In genomic region chr7:920351-921070, GRCh38 we compare ENCODE assay signal across 11 cellular contexts. TPM values are rescaled to one million over a fixed set of nuclear protein-coding genes. Genes with fewer than 3 reads are reported as not detected.
DNase-seq lines count a peak whose midpoint lies in the region; ATAC-seq and TF ChIP-seq lines count a peak whose summit lies in the region.
"Had no signal": no experiment of that assay in that cellular context is flagged by ENCODE, and none has a peak within 500 bp of the region (broad histone marks: within the 10 kb centered on the region; RNA-seq: fewer than 3 reads in every experiment).

No MANE protein-coding gene starts in this region.

- no peaks in the 10 kb centered on the region for H3K9me3 ChIP-seq in endodermal cell (ENCODE audit: control insufficient read depth, low read length)
- H3K9me3 ChIP-seq: tibial nerve had no signal

- H3K9ac ChIP-seq in endodermal cell (ENCODE audit: extremely low read depth, low read length, poor library complexity, severe bottlenecking), result no peak overlapping the region

- TF ChIP-seq CTCF in endodermal cell (conservative IDR thresholded peaks at IDR 0.05), result no peak

- no peaks in the 10 kb centered on the region for H3K36me3 Mint-ChIP-seq in activated T-cell treated with anti-CD3 and anti-CD28 coated beads, Interleukin-2, amount 50 U/mL, for 4 hours (ENCODE audit: insufficient read depth)
- peaks cover 39% of the 10 kb centered on the region for H3K36me3 Mint-ChIP-seq in stimulated activated effector memory CD8-positive, alpha-beta T cell treated with anti-CD3 and anti-CD28 coated beads, Interleukin-12 subunit alpha, Interleukin-12 subunit beta, amount 100 ng/mL, for 72 hours
- no peaks in the 10 kb centered on the region for H3K36me3 Mint-ChIP-seq in endodermal cell (ENCODE audit: low read depth)
- H3K36me3 Mint-ChIP-seq: brain had no signal

- H3K9me3 Mint-ChIP-seq in activated T-cell treated with anti-CD3 and anti-CD28 coated beads, Interleukin-2, amount 50 U/mL, for 4 hours, result no peaks in the 10 kb centered on the region
- no peaks in the 10 kb centered on the region for H3K9me3 Mint-ChIP-seq in stimulated activated effector memory CD8-positive, alpha-beta T cell treated with anti-CD3 and anti-CD28 coated beads, Interleukin-12 subunit alpha, Interleukin-12 subunit beta, amount 100 ng/mL, for 72 hours
- H3K9me3 Mint-ChIP-seq in endodermal cell, result no peaks in the 10 kb centered on the region
- H3K9me3 Mint-ChIP-seq: brain had no signal

- H3K4me1 ChIP-seq in endodermal cell (ENCODE audit: control insufficient read depth, insufficient read depth, low read length), result peaks cover 2% of the 10 kb centered on the region

- H3K36me3 ChIP-seq in endodermal cell (ENCODE audit: control insufficient read depth, insufficient read depth, low read length), result no peaks in the 10 kb centered on the region

- peak overlapping the region; percentile 27 for H3K27ac ChIP-seq in layer of hippocampus (ENCODE audit: low read depth, low read length)
- no peak overlapping the region for H3K27ac ChIP-seq in endodermal cell (ENCODE audit: low read depth, low read length)

- H3K4me1 Mint-ChIP-seq in activated T-cell treated with anti-CD3 and anti-CD28 coated beads, Interleukin-2, amount 50 U/mL, for 4 hours (ENCODE audit: low read depth), result peaks cover 42% of the 10 kb centered on the region
- peaks cover 66% of the 10 kb centered on the region for H3K4me1 Mint-ChIP-seq in stimulated activated effector memory CD8-positive, alpha-beta T cell treated with anti-CD3 and anti-CD28 coated beads, Interleukin-12 subunit alpha, Interleukin-12 subunit beta, amount 100 ng/mL, for 72 hours
- no peaks in the 10 kb centered on the region for H3K4me1 Mint-ChIP-seq in endodermal cell

- no peaks in the 10 kb centered on the region for H3K27me3 Mint-ChIP-seq in activated T-cell treated with anti-CD3 and anti-CD28 coated beads, Interleukin-2, amount 50 U/mL, for 4 hours (ENCODE audit: low read depth)
- H3K27me3 Mint-ChIP-seq in endodermal cell (ENCODE audit: insufficient read depth), result no peaks in the 10 kb centered on the region
- H3K27me3 Mint-ChIP-seq: brain had no signal

- ATAC-seq in activated T-cell treated with anti-CD3 and anti-CD28 coated beads, Interleukin-2, amount 50 U/mL, for 4 hours, result no peak
- no peak for ATAC-seq in stimulated activated effector memory CD8-positive, alpha-beta T cell treated with anti-CD3 and anti-CD28 coated beads, Interleukin-12 subunit alpha, Interleukin-12 subunit beta, amount 100 ng/mL, for 72 hours

- H3K27me3 ChIP-seq in layer of hippocampus (ENCODE audit: control insufficient read depth, insufficient read depth, low read length), result no peaks in the 10 kb centered on the region
- no peaks in the 10 kb centered on the region for H3K27me3 ChIP-seq in endodermal cell (ENCODE audit: control insufficient read depth, insufficient read depth, low read length, poor library complexity, severe bottlenecking)

- 91 to 95% methylated on average over 21 to 40 of the region's 40 CpGs for WGBS in endodermal cell (ENCODE audit: insufficient coverage in 1 of 2, insufficient read length in 1 of 2), 2 experiments

- DNase-seq in NCI-H146 (lab: John Stamatoyannopoulos, UW), result peak; percentile 21
- no peak for DNase-seq in NCI-H146 treated with DMSO at 0.1 percent for 48 hours (lab: John Stamatoyannopoulos, UW; ENCODE audit: unreplicated experiment)
- DNase-seq in activated T-cell treated with anti-CD3 and anti-CD28 coated beads, Interleukin-2, amount 50 U/mL, for 4 hours, result peak; percentile 28
- no peak for DNase-seq in stimulated activated effector memory CD8-positive, alpha-beta T cell treated with anti-CD3 and anti-CD28 coated beads, Interleukin-12 subunit alpha, Interleukin-12 subunit beta, amount 100 ng/mL, for 72 hours (ENCODE audit: low spot score in 2 of 2)
- no peak for DNase-seq in endodermal cell
- no peak for DNase-seq in NCI-H1105 (lab: John Stamatoyannopoulos, UW)
- no peak for DNase-seq in mucosa of gallbladder (ENCODE audit: low spot score)
- DNase-seq: NCI-H526 treated with DMSO at 0.1 percent for 48 hours had no signal

- peak overlapping the region; percentile 96 for H3K27ac Mint-ChIP-seq in stimulated activated effector memory CD8-positive, alpha-beta T cell treated with anti-CD3 and anti-CD28 coated beads, Interleukin-12 subunit alpha, Interleukin-12 subunit beta, amount 100 ng/mL, for 72 hours
- H3K27ac Mint-ChIP-seq in endodermal cell, result no peak overlapping the region
- H3K27ac Mint-ChIP-seq: brain had no signal

- no peak overlapping the region for H3K4me3 ChIP-seq in endodermal cell (ENCODE audit: low read length)
- H3K4me3 ChIP-seq: tibial nerve had no signal

- no peak overlapping the region for H3K4me3 Mint-ChIP-seq in activated T-cell treated with anti-CD3 and anti-CD28 coated beads, Interleukin-2, amount 50 U/mL, for 4 hours
- peak overlapping the region; percentile 83 for H3K4me3 Mint-ChIP-seq in stimulated activated effector memory CD8-positive, alpha-beta T cell treated with anti-CD3 and anti-CD28 coated beads, Interleukin-12 subunit alpha, Interleukin-12 subunit beta, amount 100 ng/mL, for 72 hours
- H3K4me3 Mint-ChIP-seq in endodermal cell, result no peak overlapping the region
- H3K4me3 Mint-ChIP-seq: brain had no signal

RNA-seq across cellular contexts. Expression of gene ADAP1, which starts 34.0 kb away (rescaled TPM):
- total RNA-seq in activated T-cell treated with anti-CD3 and anti-CD28 coated beads, Interleukin-2, amount 50 U/mL, for 4 hours, result 10 to 100 TPM; 75.0 to 79.6 (median 79.5) TPM
- total RNA-seq in endodermal cell (1 to 10 TPM; 3.8 to 6.5 TPM), mucosa of gallbladder (52.4 TPM)
- polyA plus RNA-seq in endodermal cell (2013, experiment 1 of 2), result 1.4 TPM
- 1.2 TPM for polyA plus RNA-seq in endodermal cell (2013, experiment 2 of 2)

RNA-seq across cellular contexts. Expression of gene GET4, which starts 44.2 kb away (rescaled TPM):
- total RNA-seq in activated T-cell treated with anti-CD3 and anti-CD28 coated beads, Interleukin-2, amount 50 U/mL, for 4 hours, result 10 to 100 TPM; 47.9 to 55.3 (median 52.1) TPM
- 10 to 100 TPM; 73.3 to 84.3 TPM for total RNA-seq in endodermal cell
- polyA plus RNA-seq in endodermal cell (2013, experiment 1 of 2), result 49.1 TPM
- polyA plus RNA-seq in endodermal cell (2013, experiment 2 of 2), result 46.6 TPM
- 37.5 TPM for total RNA-seq in mucosa of gallbladder

RNA-seq across cellular contexts. Expression of gene COX19, which starts 54.8 kb away (rescaled TPM):
- total RNA-seq in activated T-cell treated with anti-CD3 and anti-CD28 coated beads, Interleukin-2, amount 50 U/mL, for 4 hours, result 10 to 100 TPM; 17.5 to 19.0 (median 18.9) TPM
- total RNA-seq in endodermal cell (10 to 100 TPM; 15.0 to 18.5 TPM), mucosa of gallbladder (12.1 TPM)
- 11.1 TPM for polyA plus RNA-seq in endodermal cell (2013, experiment 1 of 2)
- 9.6 TPM for polyA plus RNA-seq in endodermal cell (2013, experiment 2 of 2)

Comparison
In these comparisons a context has a peak if more than half of its experiments do, and no peak if none do; other contexts are left out.
1. DNase-seq: peak in NCI-H146 (single experiment) and activated T-cell treated with anti-CD3 and anti-CD28 coated beads, Interleukin-2, amount 50 U/mL, for 4 hours (single experiment); none in NCI-H146 treated with DMSO at 0.1 percent for 48 hours (single experiment), stimulated activated effector memory CD8-positive, alpha-beta T cell treated with anti-CD3 and anti-CD28 coated beads, Interleukin-12 subunit alpha, Interleukin-12 subunit beta, amount 100 ng/mL, for 72 hours (0 of 2), endodermal cell (single experiment), NCI-H1105 (single experiment) and mucosa of gallbladder (single experiment).